22 cellular contexts compared by ENCODE assay signal in genomic region chr7:115511330-115511729, GRCh38.
DNase-seq lines count a peak whose midpoint lies in the region; ATAC-seq and TF ChIP-seq lines count a peak whose summit lies in the region.
"Had no signal": no experiment of that assay in that cellular context is flagged by ENCODE, and none has a peak within 500 bp of the region (broad histone marks: within the 10 kb centered on the region; RNA-seq: fewer than 3 reads in every experiment).

No MANE protein-coding gene starts in this region.

- no peaks in the 10 kb centered on the region for H4K20me1 ChIP-seq in HCT116 (ENCODE audit: insufficient read depth)
- H4K20me1 ChIP-seq: BLaER1 had no signal

- no peak overlapping the region for H2AFZ ChIP-seq in HCT116 (ENCODE audit: low read depth, low read length, poor library complexity, severe bottlenecking)

- intact Hi-C loops in Calu3 (cut with micrococcal nuclease; ENCODE audit: unreplicated experiment), result loop anchor here (1.0 to 5.0 kb wide), 3 partner anchors 169 to 237 kb away; no protein-coding TSS in a partner anchor
- intact Hi-C loops in HCT116 (cut with micrococcal nuclease), result no loop called here

- no peaks in the 10 kb centered on the region for H3K9me3 ChIP-seq in HCT116 (ENCODE audit: control insufficient read depth in 1 of 2, insufficient read depth in 1 of 2, low read depth in 1 of 2, low read length in 2 of 2)
- H3K9me3 ChIP-seq: BLaER1 had no signal

- no peak overlapping the region for H3K4me2 ChIP-seq in HCT116 (ENCODE audit: low read length)
- H3K4me2 ChIP-seq: BLaER1 had no signal

- H3K9me3 Mint-ChIP-seq in Calu3 (ENCODE audit: low read depth, unreplicated experiment), result no peaks in the 10 kb centered on the region
- H3K9me3 Mint-ChIP-seq in T-cell, result no peaks in the 10 kb centered on the region
- no peaks in the 10 kb centered on the region for H3K9me3 Mint-ChIP-seq in activated CD4-positive, alpha-beta memory T cell treated with anti-CD3 and anti-CD28 coated beads, Interleukin-2, amount 10 ng/mL, durations not matched to agents 7 days and 5 days
- H3K9me3 Mint-ChIP-seq: CD8-positive, alpha-beta T cell; H9 had no signal

- no peaks in the 10 kb centered on the region for H3K4me1 ChIP-seq in HCT116 (ENCODE audit: control insufficient read depth in 1 of 2, insufficient read depth in 2 of 2, low read length in 2 of 2)
- H3K4me1 ChIP-seq: BLaER1 had no signal

- peak; percentile 35; the same call in 1 of the 2 replicates for TF ChIP-seq RAD21 in HCT116 (IDR thresholded peaks at IDR 0.05; ENCODE audit: low read depth)

- POLR2A ChIA-PET in HCT116 (lab: Charles Lee) (no interaction called here), T-cell (lab: Charles Lee) (no interaction called here)
- POLR2A ChIA-PET in activated CD4-positive, alpha-beta memory T cell treated with anti-CD3 and anti-CD28 coated beads, Interleukin-2, amount 10 ng/mL, durations not matched to agents 7 days and 5 days (lab: Charles Lee), result no interaction called here

- DNase-seq in Calu3, result peak; percentile 8
- DNase-seq in HCT116 (ENCODE audit: low read depth, low spot score), result no peak
- DNase-seq in NCI-H524 treated with DMSO at 0.1 percent for 48 hours (lab: John Stamatoyannopoulos, UW), result peak; percentile 4
- no peak for DNase-seq in choroid plexus epithelial cell (ENCODE audit: low read depth)
- DNase-seq in HK-2 (ENCODE audit: unreplicated experiment), result no peak
- DNase-seq in stimulated activated CD8-positive, alpha-beta memory T cell treated with anti-CD3 and anti-CD28 coated beads, Interleukin-4, amount 100 ng/mL, for 48 hours, result no peak
- DNase-seq in T-cell, result no peak
- no peak for DNase-seq in activated CD4-positive, alpha-beta memory T cell treated with anti-CD3 and anti-CD28 coated beads, Interleukin-2, amount 10 ng/mL, durations not matched to agents 7 days and 5 days
- DNase-seq: CD8-positive, alpha-beta T cell; DMS79; H9; Kasumi-1; NCI-H1092 treated with DMSO at 0.1 percent for 48 hours; NCI-H1436 treated with DMSO at 0.1 percent for 48 hours; NCI-H1930; NCI-H2227 treated with DMSO at 0.1 percent for 48 hours; NCI-H510A; NCI-H82; OCI-M1; Right ventricle myocardium superior; T-helper 17 cell had no signal

- no peak overlapping the region for H3K4me3 ChIP-seq in HCT116 (replicated peaks in 1 of 2; ENCODE audit: low read depth in 1 of 2, low read length in 2 of 2)
- no peak overlapping the region for H3K4me3 ChIP-seq in choroid plexus epithelial cell (ENCODE audit: low read depth, low read length)
- H3K4me3 ChIP-seq: BLaER1 had no signal

- no peaks in the 10 kb centered on the region for H3K36me3 ChIP-seq in HCT116 (ENCODE audit: control insufficient read depth in 1 of 2, insufficient read depth in 2 of 2, low read length in 2 of 2)
- H3K36me3 ChIP-seq: BLaER1 had no signal

- H3K79me2 ChIP-seq in HCT116 (ENCODE audit: insufficient read depth, low read length), result no peaks in the 10 kb centered on the region

- TF ChIP-seq CTCF in Calu3 (IDR thresholded peaks at IDR 0.05; ENCODE audit: unreplicated experiment), result no peak
- TF ChIP-seq CTCF in HCT116 (IDR thresholded peaks at IDR 0.05 in 2 of 3, conservative IDR thresholded peaks at IDR 0.05 in 1 of 3; ENCODE audit: borderline replicate concordance in 1 of 3, insufficient read depth in 1 of 3, low read depth in 2 of 3, low read length in 2 of 3), result no peak; a peak in 1 of 6 replicates
- peak; percentile 6 for TF ChIP-seq CTCF in choroid plexus epithelial cell (conservative IDR thresholded peaks at IDR 0.05; ENCODE audit: low read depth, low read length)

- H3K27ac Mint-ChIP-seq in Calu3 (ENCODE audit: unreplicated experiment) (no peak overlapping the region), T-cell (no peak overlapping the region)
- no peak overlapping the region for H3K27ac Mint-ChIP-seq in activated CD4-positive, alpha-beta memory T cell treated with anti-CD3 and anti-CD28 coated beads, Interleukin-2, amount 10 ng/mL, durations not matched to agents 7 days and 5 days
- H3K27ac Mint-ChIP-seq: CD8-positive, alpha-beta T cell; H9; T-helper 17 cell had no signal

- ATAC-seq in HCT116, result no peak
- no peak for ATAC-seq in T-cell (replicated peaks in 1 of 4)
- ATAC-seq: CD8-positive, alpha-beta T cell; T-helper 17 cell had no signal

- RAD21 ChIA-PET in HCT116 (lab: Charles Lee; ENCODE audit: low non-redundant PET in 1 of 2, low total read pairs in 2 of 2, uncharacterized antibody in 2 of 2, unreplicated experiment in 2 of 2), result no interaction called here

- H3K27ac ChIP-seq in HCT116 (ENCODE audit: low read depth, low read length), result no peak overlapping the region
- H3K27ac ChIP-seq: BLaER1 had no signal

- no peak overlapping the region for H3K9ac ChIP-seq in HCT116 (ENCODE audit: low read length)
- H3K9ac ChIP-seq: BLaER1 had no signal

- CTCF ChIA-PET in Calu3 (lab: Charles Lee) (no interaction called here), HCT116 (lab: Charles Lee) (no interaction called here), T-cell (lab: Charles Lee) (no interaction called here)
- CTCF ChIA-PET in activated CD4-positive, alpha-beta memory T cell treated with anti-CD3 and anti-CD28 coated beads, Interleukin-2, amount 10 ng/mL, durations not matched to agents 7 days and 5 days (lab: Charles Lee), result no interaction called here

- no TSS peak for BruUV-seq in Calu3 (replicated peaks; lab: Mats Ljungman, UMichigan)
- no TSS peak for BruUV-seq in HCT116 (replicated peaks; lab: Mats Ljungman, UMichigan)

- no peaks in the 10 kb centered on the region for H3K9me2 ChIP-seq in HCT116 (ENCODE audit: insufficient read depth)

- H3K4me1 Mint-ChIP-seq in Calu3 (ENCODE audit: low read depth, unreplicated experiment), result no peaks in the 10 kb centered on the region
- no peaks in the 10 kb centered on the region for H3K4me1 Mint-ChIP-seq in T-cell
- no peaks in the 10 kb centered on the region for H3K4me1 Mint-ChIP-seq in activated CD4-positive, alpha-beta memory T cell treated with anti-CD3 and anti-CD28 coated beads, Interleukin-2, amount 10 ng/mL, durations not matched to agents 7 days and 5 days

- no peaks in the 10 kb centered on the region for H3K27me3 ChIP-seq in HCT116 (ENCODE audit: insufficient read depth, low read length)
- H3K27me3 ChIP-seq: BLaER1 had no signal

- no peaks in the 10 kb centered on the region for H3K27me3 Mint-ChIP-seq in Calu3 (ENCODE audit: unreplicated experiment)
- H3K27me3 Mint-ChIP-seq in T-cell, result peaks cover 0 to 7% of the 10 kb centered on the region in 2 donors
- H3K27me3 Mint-ChIP-seq in activated CD4-positive, alpha-beta memory T cell treated with anti-CD3 and anti-CD28 coated beads, Interleukin-2, amount 10 ng/mL, durations not matched to agents 7 days and 5 days, result peaks cover 3% of the 10 kb centered on the region

- H3K4me3 Mint-ChIP-seq in Calu3 (ENCODE audit: low read depth, unreplicated experiment) (no peak overlapping the region), T-cell (no peak overlapping the region)
- H3K4me3 Mint-ChIP-seq in activated CD4-positive, alpha-beta memory T cell treated with anti-CD3 and anti-CD28 coated beads, Interleukin-2, amount 10 ng/mL, durations not matched to agents 7 days and 5 days, result no peak overlapping the region
- H3K4me3 Mint-ChIP-seq: CD8-positive, alpha-beta T cell; H9; T-helper 17 cell had no signal

- TF ChIP-seq POLR2A in HCT116 (IDR thresholded peaks at IDR 0.05; ENCODE audit: borderline replicate concordance, extremely low read depth, insufficient read depth, insufficient read length), result no peak

- H3K36me3 Mint-ChIP-seq in Calu3 (ENCODE audit: insufficient read depth, unreplicated experiment) (no peaks in the 10 kb centered on the region), T-cell (no peaks in the 10 kb centered on the region)
- H3K36me3 Mint-ChIP-seq in activated CD4-positive, alpha-beta memory T cell treated with anti-CD3 and anti-CD28 coated beads, Interleukin-2, amount 10 ng/mL, durations not matched to agents 7 days and 5 days (ENCODE audit: low read depth), result no peaks in the 10 kb centered on the region
- H3K36me3 Mint-ChIP-seq: CD8-positive, alpha-beta T cell had no signal

TF ChIP-seq in HCT116, 20 proteins besides CTCF, POLR2A, EP300 and RAD21:
- TF ChIP-seq JUND (IDR thresholded peaks at IDR 0.05), result no peak
- TF ChIP-seq ATF3 (IDR thresholded peaks at IDR 0.05), result no peak
- no peak for TF ChIP-seq ELF1 (IDR thresholded peaks at IDR 0.05; ENCODE audit: borderline replicate concordance, low read depth)
- TF ChIP-seq CEBPB (IDR thresholded peaks at IDR 0.05; ENCODE audit: low read depth), result no peak
- no peak for TF ChIP-seq ZBTB33 (IDR thresholded peaks at IDR 0.05; ENCODE audit: extremely low read depth, insufficient replicate concordance, low read length)
- TF ChIP-seq SP1 (IDR thresholded peaks at IDR 0.05; ENCODE audit: low read depth), result no peak

Comparison
In these comparisons a context has a peak if more than half of its experiments do, and no peak if none do; other contexts are left out.
1. DNase-seq: peak in Calu3 (single experiment) and NCI-H524 treated with DMSO at 0.1 percent for 48 hours (single experiment); none in HCT116 (single experiment), choroid plexus epithelial cell (single experiment), HK-2 (single experiment), stimulated activated CD8-positive, alpha-beta memory T cell treated with anti-CD3 and anti-CD28 coated beads, Interleukin-4, amount 100 ng/mL, for 48 hours (single experiment), T-cell (0 of 34) and activated CD4-positive, alpha-beta memory T cell treated with anti-CD3 and anti-CD28 coated beads, Interleukin-2, amount 10 ng/mL, durations not matched to agents 7 days and 5 days (single experiment).